ENCODE assay signal across 8 cellular contexts in genomic region chr6:44388876-44389275, GRCh38. TPM values are rescaled to one million over a fixed set of nuclear protein-coding genes. Genes with fewer than 3 reads are reported as not detected.
DNase-seq lines count a peak whose midpoint lies in the region; ATAC-seq, FAIRE-seq and TF ChIP-seq lines count a peak whose summit lies in the region.

No MANE protein-coding gene starts in this region.

- in situ Hi-C loops in GM12878 (cut with MboI): no loop called here

- DNase-seq in A673 (ENCODE audit: low spot score) (no peak), HFF-Myc (ENCODE audit: extremely low read depth, low read depth) (no peak), GM12878 (ENCODE audit: low read depth, low spot score) (no peak), H4 (ENCODE audit: low spot score) (no peak), cortex of kidney (lab: John Stamatoyannopoulos, UW) (no peak)
- DNase-seq in activated effector memory CD4-positive, alpha-beta T cell treated with Interleukin-2 at 50 U/mL for 16 hours: no peak

- H3K9ac ChIP-seq in GM12878 (ENCODE audit: control insufficient read depth, insufficient read depth, low read length) (peak overlapping the region; percentile 93), muscle layer of colon (ENCODE audit: low read length) (peak overlapping the region; percentile 76)

- peak overlapping the region; percentile 92 for H3K4me2 ChIP-seq in GM12878 (ENCODE audit: control insufficient read depth, insufficient read depth)

- TF ChIP-seq CTCF in A673 (conservative IDR thresholded peaks at IDR 0.05; ENCODE audit: low read depth, low read length) (no peak), HFF-Myc (IDR thresholded peaks at IDR 0.05; ENCODE audit: low read depth, low read length, missing control alignments) (no peak), GM12878 (IDR thresholded peaks at IDR 0.05 in 2 of 3, conservative IDR thresholded peaks at IDR 0.05 in 1 of 3; ENCODE audit: control insufficient read depth in 2 of 3, extremely low read depth in 1 of 3, insufficient read depth in 1 of 3, low read depth in 3 of 3, low read length in 3 of 3) (no peak)

- POLR2A ChIA-PET in A673 (lab: Charles Lee; ENCODE audit: low non-redundant PET) (no interaction called here), GM12878 (lab: Charles Lee) (interaction anchor here (0.5 to 1.2 kb wide), 2 partner anchors 21 to 267 kb away, joined by 3 read pairs; no protein-coding TSS in a partner anchor)

- intact Hi-C loops in A673 (cut with micrococcal nuclease; ENCODE audit: unreplicated experiment): no loop called here
- intact Hi-C loops in GM12878 (cut with micrococcal nuclease; ENCODE audit: unreplicated experiment): no loop called here

- H3K27ac ChIP-seq in A673 (ENCODE audit: low read depth, low read length, poor library complexity, severe bottlenecking): no peak overlapping the region
- no peak overlapping the region for H3K27ac ChIP-seq in GM12878 (ENCODE audit: control insufficient read depth, insufficient read depth)
- H3K27ac ChIP-seq in muscle layer of colon (ENCODE audit: low read depth, low read length): no peak overlapping the region

- no peaks in the 10 kb centered on the region for H4K20me1 ChIP-seq in GM12878 (ENCODE audit: control insufficient read depth, insufficient read depth)

- H3K36me3 ChIP-seq in A673 (ENCODE audit: insufficient read depth, low read length, poor library complexity, severe bottlenecking): peaks cover 35% of the 10 kb centered on the region
- H3K36me3 ChIP-seq in GM12878 (ENCODE audit: control insufficient read depth in 2 of 2, insufficient read depth in 2 of 2, low read length in 1 of 2): peaks cover 2 to 17% of the 10 kb centered on the region in 2 experiments; a peak in 3 of 4 replicates
- peaks cover 23% of the 10 kb centered on the region for H3K36me3 ChIP-seq in muscle layer of colon (ENCODE audit: insufficient read depth, low read length)

- H3K4me1 ChIP-seq in A673 (ENCODE audit: insufficient read depth, low read length, poor library complexity, severe bottlenecking) (peaks cover 10% of the 10 kb centered on the region), GM12878 (ENCODE audit: control insufficient read depth, insufficient read depth, low read length) (peaks cover 5% of the 10 kb centered on the region), muscle layer of colon (ENCODE audit: insufficient read depth, low read length) (peaks cover 31% of the 10 kb centered on the region)

- no peak for TF ChIP-seq POLR2A in GM12878 (IDR thresholded peaks at IDR 0.05; ENCODE audit: low read depth, low read length)

- H3K9me3 ChIP-seq in A673 (ENCODE audit: low read depth, low read length, poor library complexity, severe bottlenecking) (no peaks in the 10 kb centered on the region), GM12878 (replicated peaks; ENCODE audit: control insufficient read depth, insufficient read depth, low read length) (no peaks in the 10 kb centered on the region), muscle layer of colon (ENCODE audit: low read length) (no peaks in the 10 kb centered on the region)

- H3K79me2 ChIP-seq in GM12878 (ENCODE audit: control insufficient read depth, insufficient read depth, low read length): peaks cover 34% of the 10 kb centered on the region

- no peak for TF ChIP-seq RAD21 in GM12878 (IDR thresholded peaks at IDR 0.05; ENCODE audit: insufficient read depth, low read depth, low read length)

- H3K4me3 ChIP-seq in A673 (ENCODE audit: low read depth, low read length, poor library complexity, severe bottlenecking) (peak overlapping the region; percentile 70), HFF-Myc (replicated peaks; ENCODE audit: low read depth, low read length) (peak overlapping the region; percentile 85), GM12878 (peak overlapping the region; percentile 98), muscle layer of colon (ENCODE audit: low read depth in 1 of 2, low read length in 2 of 2) (peak overlapping the region in 1 of 2 donors; percentile 94)

- H2AFZ ChIP-seq in GM12878 (ENCODE audit: control insufficient read depth, low read depth, low read length): no peak overlapping the region

- no peak for FAIRE-seq in GM12878 (lab: Jason Lieb, UNC)

- RAD21 ChIA-PET in GM12878 (lab: Charles Lee; ENCODE audit: unreplicated experiment): no interaction called here

- CTCF ChIA-PET in A673 (lab: Charles Lee) (no interaction called here), GM12878 (lab: Yijun Ruan, JAX) (no interaction called here)

- H3K27me3 ChIP-seq in A673 (replicated peaks; ENCODE audit: insufficient read depth, low read depth, low read length, poor library complexity): no peaks in the 10 kb centered on the region
- H3K27me3 ChIP-seq in GM12878 (replicated peaks in 1 of 2; ENCODE audit: control insufficient read depth in 2 of 2, insufficient read depth in 2 of 2, low read length in 1 of 2): no peaks in the 10 kb centered on the region
- H3K27me3 ChIP-seq in muscle layer of colon (ENCODE audit: control insufficient read depth in 1 of 2, insufficient read depth in 2 of 2, low read length in 2 of 2): no peaks in the 10 kb centered on the region

- ATAC-seq in GM12878 (no peak), GM21367 (IDR thresholded peaks at IDR 0.05; ENCODE audit: unreplicated experiment) (no peak)

- 47% methylated on average over 5 of the region's 5 CpGs for WGBS in GM12878 (ENCODE audit: insufficient coverage, insufficient replicate concordance, low lambda C conversion rate, missing lambda C conversion rate)

- SMC1A ChIA-PET in GM12878 (lab: Charles Lee; ENCODE audit: uncharacterized antibody, unreplicated experiment): no interaction called here

- no peak for TF ChIP-seq EP300 in GM12878 (IDR thresholded peaks at IDR 0.05; ENCODE audit: borderline replicate concordance in 1 of 2, control insufficient read depth in 1 of 2, low read depth in 2 of 2, low read length in 2 of 2)

- BruUV-seq in A673 (replicated peaks; lab: Mats Ljungman, UMichigan): TSS peak; percentile 76
- TSS peak; percentile 80 for BruUV-seq in GM12878 (replicated peaks; lab: Mats Ljungman, UMichigan)

TF ChIP-seq in GM12878, 131 proteins besides CTCF, POLR2A, EP300 and RAD21 (continues in another document):
- TF ChIP-seq ZNF217 (IDR thresholded peaks at IDR 0.05): no peak

RNA-seq across cellular contexts. Expression of gene CDC5L, which starts 1.4 kb away (rescaled TPM):
- total RNA-seq in A673 (2021) (42.2 and 43.9 TPM in 2 replicates), GM12878 (2014; rRNA removed) (15.7 and 17.9 TPM in 2 replicates), GM12878 (2014; rRNA removed; fragmentation: Illumina TruSeq; extraction: Trizol) (27.7 and 29.4 TPM in 2 replicates), GM12878 (2021) (17.3 and 18.0 TPM in 2 replicates)
- total RNA-seq in GM12878 (2013; cell fraction: nucleolus; rRNA removed): 19.2 and 19.5 TPM in 2 replicates
- 7.9 TPM for polyA plus RNA-seq in GM12878 (2011; ENCODE audit: low read depth)
- polyA plus RNA-seq in GM12878 (2011; rRNA removed) (21.4 and 31.2 TPM in 2 replicates), GM12878 (2014; fragmentation: Illumina TruSeq; extraction: Trizol) (23.8 and 28.9 TPM in 2 replicates), GM12878 (2014; fragmentation: Nextera tagmentation; extraction: Ambion mirVana) (10 to 100 TPM; 14.9 to 18.4 TPM), GM12878 (2014; rRNA removed) (9.9 and 13.2 TPM in 2 replicates), GM12878 (2016; fragmentation: Nextera tagmentation; extraction: Ambion mirVana) (10 to 100 TPM; 19.3 to 20.4 TPM)
- 7.9 and 8.7 TPM in 2 replicates for polyA plus RNA-seq in GM12878 (2011; cell fraction: cytosol; rRNA removed)
- polyA plus RNA-seq in GM12878 (2011; cell fraction: nucleus; rRNA removed): 9.9 and 12.7 TPM in 2 replicates
- 9.3 and 10.9 TPM in 2 replicates for polyA plus RNA-seq in GM12878 (2012)
- 14.3 and 17.0 TPM in 2 replicates for polyA minus RNA-seq in GM12878 (2011; rRNA and poly(A)+ RNA removed)
- polyA minus RNA-seq in GM12878 (2011; cell fraction: cytosol; rRNA and poly(A)+ RNA removed): 6.4 and 9.3 TPM in 2 replicates
- 9.9 and 13.1 TPM in 2 replicates for polyA minus RNA-seq in GM12878 (2011; cell fraction: nucleus; rRNA and poly(A)+ RNA removed)
- 29.0 and 34.7 TPM in 2 replicates for total RNA-seq in H4 (2014; rRNA removed; shearing (Covaris generic))

RNA-seq across cellular contexts. Expression of gene SPATS1, which starts 46.4 kb away (rescaled TPM):
- total RNA-seq in A673 (2021) (not detected in 2 replicates), GM12878 (2014; rRNA removed) (not detected in 2 replicates), GM12878 (2014; rRNA removed; fragmentation: Illumina TruSeq; extraction: Trizol) (not detected in 2 replicates), GM12878 (2021) (not detected in 2 replicates)
- total RNA-seq in GM12878 (2013; cell fraction: nucleolus; rRNA removed): not detected in 2 replicates
- not detected for polyA plus RNA-seq in GM12878 (2011; ENCODE audit: low read depth)
- polyA plus RNA-seq in GM12878 (2011; rRNA removed) (0.12 TPM in 1 of 2 replicates, not detected in the other), GM12878 (2014; fragmentation: Illumina TruSeq; extraction: Trizol) (not detected in 2 replicates), GM12878 (2014; fragmentation: Nextera tagmentation; extraction: Ambion mirVana) (not detected), GM12878 (2014; rRNA removed) (not detected in 2 replicates), GM12878 (2016; fragmentation: Nextera tagmentation; extraction: Ambion mirVana) (not detected)
- polyA plus RNA-seq in GM12878 (2011; cell fraction: cytosol; rRNA removed): not detected in 2 replicates
- not detected in 2 replicates for polyA plus RNA-seq in GM12878 (2011; cell fraction: nucleus; rRNA removed)
- polyA plus RNA-seq in GM12878 (2012): not detected in 2 replicates
- not detected in 2 replicates for polyA minus RNA-seq in GM12878 (2011; rRNA and poly(A)+ RNA removed)
- polyA minus RNA-seq in GM12878 (2011; cell fraction: cytosol; rRNA and poly(A)+ RNA removed): not detected in 2 replicates
- polyA minus RNA-seq in GM12878 (2011; cell fraction: nucleus; rRNA and poly(A)+ RNA removed): not detected in 2 replicates
- total RNA-seq in H4 (2014; rRNA removed; shearing (Covaris generic)): not detected in 2 replicates
